In the genomic region with DNA sequence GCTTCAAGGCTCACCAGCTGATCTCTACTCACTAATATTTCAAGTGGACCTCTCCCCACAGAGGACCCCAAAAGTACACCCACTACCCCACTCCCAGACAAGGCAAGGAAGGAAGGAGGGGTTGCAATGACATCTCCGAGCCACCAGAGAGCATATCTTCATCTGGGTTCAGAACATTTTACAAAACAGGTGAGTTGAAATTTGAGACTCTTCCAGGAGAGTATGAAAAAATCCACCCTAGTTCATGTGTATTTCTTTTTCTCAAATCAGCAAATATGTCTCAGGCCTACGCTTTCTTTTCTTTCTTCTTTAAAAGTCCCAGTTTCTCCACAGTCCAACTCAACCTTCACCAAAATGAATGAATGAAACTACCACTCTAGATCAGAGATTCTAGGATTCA, we compare ENCODE assay signal across 8 cellular contexts.
DNase-seq lines count a peak whose midpoint lies in the region; ATAC-seq and TF ChIP-seq lines count a peak whose summit lies in the region.

No MANE protein-coding gene starts in this region.

- no peak for ATAC-seq in GM21515 (IDR thresholded peaks at IDR 0.05; ENCODE audit: unreplicated experiment)
- ATAC-seq in GM21619 (IDR thresholded peaks at IDR 0.05; ENCODE audit: unreplicated experiment) = no peak

- TF ChIP-seq CTCF in osteoblast (IDR thresholded peaks at IDR 0.05; ENCODE audit: extremely low read depth, low read depth, low read length) (peak; percentile 53), coronary artery (IDR thresholded peaks at IDR 0.05) (no peak)

- H4K20me1 ChIP-seq in Karpas-422 (ENCODE audit: insufficient read depth, low read depth, low read length) (0 out of 2 replicates have a peak, but pooled peaks cover 3% of the 10 kb centered on the region), osteoblast (ENCODE audit: insufficient read depth, low read length) (peaks cover 2% of the 10 kb centered on the region)

- no peaks in the 10 kb centered on the region for H3K9me2 ChIP-seq in Karpas-422 (replicated peaks; ENCODE audit: insufficient read depth, low read length)

- H3K9me3 Mint-ChIP-seq in activated CD4-positive, alpha-beta T cell treated with anti-CD3 and anti-CD28 coated beads, Interleukin-2, amount 10 ng/mL, durations not matched to agents 24 days and 14 days = no peaks in the 10 kb centered on the region

- H3K27ac ChIP-seq in Karpas-422 (ENCODE audit: low read length) (no peak overlapping the region), cingulate gyrus (ENCODE audit: low read depth, low read length) (peak overlapping the region; percentile 39), osteoblast (ENCODE audit: low read depth, low read length) (peak overlapping the region; percentile 1), coronary artery (peak overlapping the region in 1 of 2 donors; percentile 61)

- H3K36me3 ChIP-seq in Karpas-422 (ENCODE audit: insufficient read depth, low read length) = no peaks in the 10 kb centered on the region
- no peaks in the 10 kb centered on the region for H3K36me3 ChIP-seq in osteoblast (ENCODE audit: insufficient read depth, low read length)

- no peaks in the 10 kb centered on the region for H3K79me2 ChIP-seq in Karpas-422 (ENCODE audit: low read length)
- peaks cover 4% of the 10 kb centered on the region for H3K79me2 ChIP-seq in osteoblast (ENCODE audit: insufficient read depth, low read length)

- H3K9ac ChIP-seq in Karpas-422 (ENCODE audit: low read length) = no peak overlapping the region

- H3K4me3 ChIP-seq in Karpas-422 (ENCODE audit: low read length) (no peak overlapping the region), osteoblast (ENCODE audit: insufficient read depth, low read length) (no peak overlapping the region), coronary artery (no peak overlapping the region)

- H3K4me2 ChIP-seq in Karpas-422 (ENCODE audit: low read depth, low read length, poor library complexity, severe bottlenecking) (no peak overlapping the region), osteoblast (ENCODE audit: insufficient read depth, low read length) (peak overlapping the region; percentile 27)

- no peak overlapping the region for H3K4me3 Mint-ChIP-seq in activated CD4-positive, alpha-beta T cell treated with anti-CD3 and anti-CD28 coated beads, Interleukin-2, amount 10 ng/mL, durations not matched to agents 24 days and 14 days

- no peak overlapping the region for H3K27ac Mint-ChIP-seq in activated CD4-positive, alpha-beta T cell treated with anti-CD3 and anti-CD28 coated beads, Interleukin-2, amount 10 ng/mL, durations not matched to agents 24 days and 14 days

- H3K4me1 Mint-ChIP-seq in activated CD4-positive, alpha-beta T cell treated with anti-CD3 and anti-CD28 coated beads, Interleukin-2, amount 10 ng/mL, durations not matched to agents 24 days and 14 days = peaks cover 4% of the 10 kb centered on the region

- H3K36me3 Mint-ChIP-seq in activated CD4-positive, alpha-beta T cell treated with anti-CD3 and anti-CD28 coated beads, Interleukin-2, amount 10 ng/mL, durations not matched to agents 24 days and 14 days (ENCODE audit: low read depth) = no peaks in the 10 kb centered on the region

- DNase-seq in DMS53 (lab: John Stamatoyannopoulos, UW) = peak; percentile 67
- peak; percentile 52 for DNase-seq in Karpas-422
- DNase-seq in osteoblast (ENCODE audit: insufficient read length, low spot score, missing footprints) = peak; percentile 39
- DNase-seq in coronary artery (ENCODE audit: low spot score) = no peak
- no peak for DNase-seq in activated CD4-positive, alpha-beta T cell treated with anti-CD3 and anti-CD28 coated beads, Interleukin-2, amount 10 ng/mL, durations not matched to agents 24 days and 14 days

- H3K9me3 ChIP-seq in Karpas-422 (ENCODE audit: low read length) (no peaks in the 10 kb centered on the region), osteoblast (ENCODE audit: low read depth, low read length) (no peaks in the 10 kb centered on the region)

- H2AFZ ChIP-seq in Karpas-422 (ENCODE audit: low read length) (no peak overlapping the region), osteoblast (ENCODE audit: low read length) (no peak overlapping the region)

- intact Hi-C loops in activated CD4-positive, alpha-beta T cell treated with anti-CD3 and anti-CD28 coated beads, Interleukin-2, amount 10 ng/mL, durations not matched to agents 24 days and 14 days (cut with micrococcal nuclease) = no loop called here

- no peaks in the 10 kb centered on the region; the same call in 1 of the 2 replicates for H3K4me1 ChIP-seq in Karpas-422 (ENCODE audit: low read length)
- H3K4me1 ChIP-seq in osteoblast (ENCODE audit: insufficient read depth, low read length) = peaks cover 22% of the 10 kb centered on the region

- H3K27me3 ChIP-seq in Karpas-422 (ENCODE audit: low read length) (no peaks in the 10 kb centered on the region), osteoblast (ENCODE audit: insufficient read depth, low read length) (no peaks in the 10 kb centered on the region)

- H3K27me3 Mint-ChIP-seq in activated CD4-positive, alpha-beta T cell treated with anti-CD3 and anti-CD28 coated beads, Interleukin-2, amount 10 ng/mL, durations not matched to agents 24 days and 14 days = no peaks in the 10 kb centered on the region

Comparison
In these comparisons a context has a peak if more than half of its experiments do, and no peak if none do; other contexts are left out.
1. DNase-seq: peak in DMS53 (single experiment), Karpas-422 (single experiment) and osteoblast (single experiment); none in coronary artery (single experiment) and activated CD4-positive, alpha-beta T cell treated with anti-CD3 and anti-CD28 coated beads, Interleukin-2, amount 10 ng/mL, durations not matched to agents 24 days and 14 days (single experiment).